In genomic region chr4:107989162-107989536, GRCh38 we compare ENCODE assay signal across 8 cellular contexts. TPM values are rescaled to one million over a fixed set of nuclear protein-coding genes. Genes with fewer than 3 reads are reported as not detected.
A peak's percentile ranks its signal among the peaks of the same experiment; 100 is the strongest.
DNase-seq lines count a peak whose midpoint lies in the region; ATAC-seq, FAIRE-seq and TF ChIP-seq lines count a peak whose summit lies in the region.

No MANE protein-coding gene starts in this region.

- peak overlapping the region; percentile 90 to 96 (median 94) for H3K4me3 Mint-ChIP-seq in IgD-negative memory B cell

- H3K4me3 ChIP-seq in GM12864 (ENCODE audit: low read depth, low read length), result peak overlapping the region; percentile 98
- H3K4me3 ChIP-seq in choroid plexus epithelial cell (ENCODE audit: low read depth, low read length), result peak overlapping the region; percentile 96
- H3K4me3 ChIP-seq in muscle layer of duodenum (ENCODE audit: low read depth in 1 of 2, low read length in 2 of 2), result peak overlapping the region; percentile 66 to 89

- H3K9me3 ChIP-seq in muscle layer of duodenum (ENCODE audit: control insufficient read depth in 1 of 2, low read length in 2 of 2), result no peaks in the 10 kb centered on the region

- H3K36me3 Mint-ChIP-seq in IgD-negative memory B cell, result no peaks in the 10 kb centered on the region

- DNase-seq in GM12864 (ENCODE audit: low read depth) (no peak), choroid plexus epithelial cell (ENCODE audit: low read depth) (no peak), H54 (ENCODE audit: insufficient read length, low spot score) (no peak), NCI-H748 (lab: John Stamatoyannopoulos, UW; ENCODE audit: unreplicated experiment) (no peak), amniotic stem cell (lab: John Stamatoyannopoulos, UW) (no peak)

- H3K4me1 ChIP-seq in muscle layer of duodenum (ENCODE audit: control insufficient read depth in 1 of 2, insufficient read depth in 2 of 2, low read length in 2 of 2), result peaks cover 7 to 24% of the 10 kb centered on the region in 2 donors

- peak overlapping the region; percentile 15 to 98 (median 92) for H3K27ac Mint-ChIP-seq in IgD-negative memory B cell

- TF ChIP-seq POLR2A in H54 (IDR thresholded peaks at IDR 0.05; ENCODE audit: low read depth, low read length), result no peak

- H3K27me3 ChIP-seq in muscle layer of duodenum (ENCODE audit: low read depth, low read length), result no peaks in the 10 kb centered on the region

- peaks cover 29 to 34% (median 32%) of the 10 kb centered on the region in 3 donors for H3K4me1 Mint-ChIP-seq in IgD-negative memory B cell

- TF ChIP-seq CTCF in GM12864 (IDR thresholded peaks at IDR 0.05; ENCODE audit: low read depth, low read length, missing control alignments), result no peak
- TF ChIP-seq CTCF in choroid plexus epithelial cell (conservative IDR thresholded peaks at IDR 0.05; ENCODE audit: low read depth, low read length), result no peak

- peak overlapping the region; percentile 86 for H3K27ac ChIP-seq in muscle layer of duodenum (ENCODE audit: low read length)

- no peaks in the 10 kb centered on the region for H3K27me3 Mint-ChIP-seq in IgD-negative memory B cell

- ATAC-seq in HG02870 (IDR thresholded peaks at IDR 0.05; ENCODE audit: unreplicated experiment), result no peak

- no peaks in the 10 kb centered on the region for H3K9me3 Mint-ChIP-seq in IgD-negative memory B cell

- no peak for FAIRE-seq in H54 (lab: Jason Lieb, UNC)

- no peaks in the 10 kb centered on the region for H3K36me3 ChIP-seq in muscle layer of duodenum (ENCODE audit: control insufficient read depth in 1 of 2, insufficient read depth in 2 of 2, low read length in 2 of 2)

RNA-seq across cellular contexts. Expression of gene HADH, which starts 0.5 kb away (rescaled TPM):
- 49.4 TPM for polyA plus RNA-seq in IgD-negative memory B cell

RNA-seq across cellular contexts. Expression of gene CYP2U1, which starts 57.8 kb away (rescaled TPM):
- polyA plus RNA-seq in IgD-negative memory B cell, result 9.8 TPM
